ENCODE assay signal across 9 cellular contexts in genomic region chr16:20903116-20903888, GRCh38. TPM values are rescaled to one million over a fixed set of nuclear protein-coding genes. Genes with fewer than 3 reads are reported as not detected.
A peak's percentile ranks its signal among the peaks of the same experiment; 100 is the strongest.
DNase-seq lines count a peak whose midpoint lies in the region; ATAC-seq and TF ChIP-seq lines count a peak whose summit lies in the region.
"Had no signal": no experiment of that assay in that cellular context is flagged by ENCODE, and none has a peak within 500 bp of the region (broad histone marks: within the 10 kb centered on the region; RNA-seq: fewer than 3 reads in every experiment).

No MANE protein-coding gene starts in this region.

- H3K36me3 ChIP-seq in Loucy (ENCODE audit: insufficient read depth, low read length) (no peaks in the 10 kb centered on the region), body of pancreas (replicated peaks in 1 of 2; ENCODE audit: insufficient read depth in 1 of 2, low read depth in 2 of 2) (no peaks in the 10 kb centered on the region), neural progenitor cell (no peaks in the 10 kb centered on the region)

- H3K4me1 Mint-ChIP-seq in CD14-positive monocyte (peaks cover 75% of the 10 kb centered on the region), neural progenitor cell (peaks cover 35% of the 10 kb centered on the region)

- no peak for DNase-seq in CD14-positive monocyte (ENCODE audit: low spot score)
- DNase-seq in body of pancreas, result no peak
- DNase-seq in neural progenitor cell (ENCODE audit: low spot score), result no peak
- no peak for DNase-seq in HUDEP-2 (lab: John Stamatoyannopoulos, UW; ENCODE audit: unreplicated experiment in 76 of 76)
- DNase-seq: substantia nigra had no signal

- peak overlapping the region; percentile 88 for H3K9ac ChIP-seq in Loucy (ENCODE audit: low read depth, low read length, poor library complexity, severe bottlenecking)
- no peak overlapping the region for H3K9ac ChIP-seq in neural progenitor cell

- peaks cover 48% of the 10 kb centered on the region for H3K79me2 ChIP-seq in Loucy (ENCODE audit: insufficient read depth, low read length)
- H3K79me2 ChIP-seq in neural progenitor cell (ENCODE audit: low read depth), result peaks cover 60% of the 10 kb centered on the region

- ATAC-seq in body of pancreas (no peak), GM18858 (IDR thresholded peaks at IDR 0.05; ENCODE audit: unreplicated experiment) (no peak), HG03571 (IDR thresholded peaks at IDR 0.05; ENCODE audit: unreplicated experiment) (no peak), HG03280 (IDR thresholded peaks at IDR 0.05; ENCODE audit: unreplicated experiment) (no peak)

- H3K9me3 ChIP-seq in Loucy (ENCODE audit: insufficient read depth, low read depth, low read length) (no peaks in the 10 kb centered on the region), body of pancreas (no peaks in the 10 kb centered on the region), neural progenitor cell (ENCODE audit: low read depth) (no peaks in the 10 kb centered on the region)

- peaks cover 0 to 6% (median 5%) of the 10 kb centered on the region in 3 donors for H3K27me3 Mint-ChIP-seq in CD14-positive monocyte (ENCODE audit: low read depth in 3 of 3)
- peaks cover 2% of the 10 kb centered on the region for H3K27me3 Mint-ChIP-seq in neural progenitor cell (ENCODE audit: insufficient read depth, low read depth)

- TF ChIP-seq POLR2A in body of pancreas (IDR thresholded peaks at IDR 0.05), result no peak

- H3K27ac Mint-ChIP-seq in CD14-positive monocyte (peak overlapping the region; percentile 92 to 99 (median 95)), neural progenitor cell (no peak overlapping the region)

- H2AFZ ChIP-seq in Loucy (ENCODE audit: low read length) (no peak overlapping the region), neural progenitor cell (replicated peaks) (no peak overlapping the region)

- H3K9me3 Mint-ChIP-seq in CD14-positive monocyte (peaks cover 0 to 2% (median 0%) of the 10 kb centered on the region in 7 donors), neural progenitor cell (no peaks in the 10 kb centered on the region)

- 89 to 93% methylated on average over 5 of the region's 5 CpGs for WGBS in body of pancreas, 2 donors

- H3K27ac ChIP-seq in body of pancreas (peak overlapping the region in 3 of 4 donors; percentile 54 to 95 (median 70)), neural progenitor cell (no peak overlapping the region)

- H3K4me3 Mint-ChIP-seq in CD14-positive monocyte (no peak overlapping the region), neural progenitor cell (peak overlapping the region; percentile 40)

- H3K27me3 ChIP-seq in Loucy (ENCODE audit: insufficient read depth, low read length, poor library complexity, severe bottlenecking) (no peaks in the 10 kb centered on the region), body of pancreas (no peaks in the 10 kb centered on the region), neural progenitor cell (no peaks in the 10 kb centered on the region)

- H3F3A ChIP-seq in Loucy (ENCODE audit: low read depth) (peaks cover 6% of the 10 kb centered on the region; the same call in 1 of the 2 replicates), neural progenitor cell (ENCODE audit: low read depth) (peaks cover 6% of the 10 kb centered on the region)

- no peaks in the 10 kb centered on the region for H3K9me2 ChIP-seq in Loucy (replicated peaks; ENCODE audit: low read depth, low read length)

- H3K4me2 ChIP-seq in Loucy (ENCODE audit: low read depth, low read length, poor library complexity, severe bottlenecking), result peak overlapping the region; percentile 73
- H3K4me2 ChIP-seq in neural progenitor cell, result peak overlapping the region; percentile 76

- intact Hi-C loops in CD14-positive monocyte (cut with micrococcal nuclease), result no loop called here
- intact Hi-C loops in body of pancreas (cut with DNase I), result loop anchor here (10.0 kb wide), 1 partner anchor 49 kb away; no protein-coding TSS in a partner anchor

- H3K4me1 ChIP-seq in Loucy (ENCODE audit: insufficient read depth, low read length, poor library complexity, severe bottlenecking) (peaks cover 54% of the 10 kb centered on the region), body of pancreas (peaks cover 77% of the 10 kb centered on the region), neural progenitor cell (peaks cover 32% of the 10 kb centered on the region)

- TF ChIP-seq CTCF in CD14-positive monocyte (IDR thresholded peaks at IDR 0.05) (no peak), Loucy (conservative IDR thresholded peaks at IDR 0.05; ENCODE audit: low read length) (no peak), body of pancreas (IDR thresholded peaks at IDR 0.05) (no peak), neural progenitor cell (IDR thresholded peaks at IDR 0.05) (no peak)

- H3K36me3 Mint-ChIP-seq in CD14-positive monocyte (peaks cover 12 to 16% of the 10 kb centered on the region in 2 donors), neural progenitor cell (no peaks in the 10 kb centered on the region)

- H3K4me3 ChIP-seq in Loucy (ENCODE audit: low read length, poor library complexity, severe bottlenecking) (peak overlapping the region; percentile 86), body of pancreas (no peak overlapping the region), neural progenitor cell (no peak overlapping the region)

- H4K20me1 ChIP-seq in Loucy (ENCODE audit: insufficient read depth, low read length, poor library complexity, severe bottlenecking) (peaks cover 19% of the 10 kb centered on the region), neural progenitor cell (ENCODE audit: low read depth) (peaks cover 25% of the 10 kb centered on the region)

RNA-seq across cellular contexts. Expression of gene LYRM1, which starts 2.7 kb away (rescaled TPM):
- polyA plus RNA-seq in CD14-positive monocyte, result 10 to 100 TPM; 25.5 to 29.5 TPM
- total RNA-seq in body of pancreas, result 10 to 100 TPM; 13.5 to 18.9 TPM
- 60.5 and 61.8 TPM in 2 replicates for total RNA-seq in neural progenitor cell (ENCODE audit: low replicate concordance)

RNA-seq across cellular contexts. Expression of gene DCUN1D3, which starts 3.1 kb away (rescaled TPM):
- 1 to 10 TPM; 1.0 to 1.3 TPM for polyA plus RNA-seq in CD14-positive monocyte
- total RNA-seq in body of pancreas (10 to 100 TPM in 1 of 2 donors, 1 to 10 TPM in 1; 7.5 to 14.5 TPM), neural progenitor cell (ENCODE audit: low replicate concordance) (15.4 and 18.2 TPM in 2 replicates)
